9 cellular contexts compared by ENCODE assay signal in genomic region chr9:91949293-91949945, GRCh38. TPM values are rescaled to one million over a fixed set of nuclear protein-coding genes. Genes with fewer than 3 reads are reported as not detected.
DNase-seq lines count a peak whose midpoint lies in the region; ATAC-seq and TF ChIP-seq lines count a peak whose summit lies in the region.
"Had no signal": no experiment of that assay in that cellular context is flagged by ENCODE, and none has a peak within 500 bp of the region (broad histone marks: within the 10 kb centered on the region; RNA-seq: fewer than 3 reads in every experiment).

No MANE protein-coding gene starts in this region.

- no peak for DNase-seq in NT2/D1 (ENCODE audit: low read depth, low spot score)
- no peak for DNase-seq in Right ventricle myocardium inferior (ENCODE audit: missing footprints)
- peak; percentile 76 for DNase-seq in retina
- no peak for DNase-seq in HFFc6
- DNase-seq in OCI-M1 (lab: John Stamatoyannopoulos, UW) = no peak
- DNase-seq in T-cell = no peak

- POLR2A ChIA-PET in T-cell (lab: Charles Lee) = no interaction called here

- ATAC-seq in Right ventricle myocardium inferior (peak; percentile 8), HG03280 (IDR thresholded peaks at IDR 0.05; ENCODE audit: unreplicated experiment) (no peak), T-cell (replicated peaks in 1 of 4) (no peak)

- H3K4me3 ChIP-seq in NT2/D1 (ENCODE audit: insufficient read length, low read depth) = peak overlapping the region; percentile 72

- H3K27ac Mint-ChIP-seq in HFFc6 = no peak overlapping the region
- no peak overlapping the region for H3K27ac Mint-ChIP-seq in T-cell

- H3K4me1 ChIP-seq in ES-I3 (ENCODE audit: insufficient read depth, low read length) (peaks cover 28% of the 10 kb centered on the region), NT2/D1 (ENCODE audit: insufficient read depth, insufficient read length) (no peaks in the 10 kb centered on the region)

- H3K27me3 Mint-ChIP-seq in HFFc6 (ENCODE audit: insufficient read depth) (peaks cover 31% of the 10 kb centered on the region), T-cell (peaks cover 64 to 68% of the 10 kb centered on the region in 2 donors)

- CTCF ChIA-PET in T-cell (lab: Charles Lee) = no interaction called here

- peaks cover 14% of the 10 kb centered on the region for H3K4me1 Mint-ChIP-seq in HFFc6 (ENCODE audit: low read depth)
- H3K4me1 Mint-ChIP-seq in T-cell = peaks cover 7% of the 10 kb centered on the region in 3 donors

- peak overlapping the region; percentile 85 for H3K9ac ChIP-seq in ES-I3 (ENCODE audit: low read depth, low read length)
- peak overlapping the region; percentile 84 for H3K9ac ChIP-seq in NT2/D1 (ENCODE audit: insufficient read length, low read depth)

- intact Hi-C loops in Right ventricle myocardium inferior (cut with DNase I) = no loop called here

- H3K4me3 Mint-ChIP-seq in HFFc6 = no peak overlapping the region
- peak overlapping the region in 1 of 3 donors; percentile 23 for H3K4me3 Mint-ChIP-seq in T-cell

- H3K36me3 Mint-ChIP-seq in HFFc6 (ENCODE audit: low read depth) (peaks cover 5% of the 10 kb centered on the region; the same call in 1 of the 2 replicates), T-cell (no peaks in the 10 kb centered on the region)

- no peak for TF ChIP-seq CTCF in HFFc6 (IDR thresholded peaks at IDR 0.05)

- H3K9me3 ChIP-seq in ES-I3 (ENCODE audit: control insufficient read depth, insufficient read depth, low read length) (no peaks in the 10 kb centered on the region), NT2/D1 (ENCODE audit: insufficient read depth, low read length) (no peaks in the 10 kb centered on the region)

- H3K9me3 Mint-ChIP-seq in HFFc6 (peaks cover 5% of the 10 kb centered on the region), T-cell (peaks cover 0 to 4% (median 3%) of the 10 kb centered on the region in 3 donors)

- peaks cover 30% of the 10 kb centered on the region for H3K27me3 ChIP-seq in NT2/D1 (ENCODE audit: insufficient read depth, insufficient read length)

- H3K36me3 ChIP-seq in ES-I3 (ENCODE audit: insufficient read depth, low read length) (no peaks in the 10 kb centered on the region), NT2/D1 (ENCODE audit: insufficient read depth, insufficient read length, low read length) (no peaks in the 10 kb centered on the region)

RNA-seq across cellular contexts. Expression of gene ROR2, which starts 0.6 kb away (rescaled TPM):
- total RNA-seq in Right ventricle myocardium inferior (0.92 TPM), T-cell (under 1 TPM in 4 of 5 donors, not detected in 1; 0.07 to 0.28 (median 0.15) TPM)
- under 1 TPM in 1 of 6 experiments, not detected in 5; 0.09 TPM for total RNA-seq in HFFc6 (2021; fragmentation: NEBNext Ultra II Directional; extraction: Animal tissue kit (Norgen Biotek cat#: 25700))
- total RNA-seq: activated CD8-positive, alpha-beta memory T cell treated with anti-CD3 and anti-CD28 coated beads for 36 hours had no signal
